In genomic region chr5:54753034-54753433, GRCh38 we compare ENCODE assay signal across 8 cellular contexts.
DNase-seq lines count a peak whose midpoint lies in the region; ATAC-seq and TF ChIP-seq lines count a peak whose summit lies in the region.

No MANE protein-coding gene starts in this region.

- no peak overlapping the region for H3K9ac ChIP-seq in MM.1S (ENCODE audit: low read length)
- H3K9ac ChIP-seq in fibroblast of lung (ENCODE audit: insufficient read depth, low read length), result no peak overlapping the region

- H3K27me3 ChIP-seq in MM.1S (replicated peaks; ENCODE audit: insufficient read depth, low read length) (no peaks in the 10 kb centered on the region), fibroblast of lung (ENCODE audit: control insufficient read depth, insufficient read depth, low read length) (no peaks in the 10 kb centered on the region), MG63 (no peaks in the 10 kb centered on the region)

- TF ChIP-seq CTCF in GM10248 (IDR thresholded peaks at IDR 0.05; ENCODE audit: control extremely low read depth, extremely low read depth, low read depth, missing control alignments) (no peak), MM.1S (IDR thresholded peaks at IDR 0.05; ENCODE audit: low read length) (no peak), fibroblast of lung (conservative IDR thresholded peaks at IDR 0.05 in 1 of 2, IDR thresholded peaks at IDR 0.05 in 1 of 2; ENCODE audit: low read depth in 1 of 2, low read length in 2 of 2) (no peak)

- H3K36me3 ChIP-seq in MM.1S (replicated peaks; ENCODE audit: insufficient read depth, low read length) (no peaks in the 10 kb centered on the region), fibroblast of lung (ENCODE audit: control insufficient read depth, insufficient read depth, low read length) (no peaks in the 10 kb centered on the region), MG63 (no peaks in the 10 kb centered on the region)

- H2AFZ ChIP-seq in MM.1S (ENCODE audit: low read length) (peak overlapping the region; percentile 53), fibroblast of lung (ENCODE audit: low read length) (peak overlapping the region; percentile 24)

- H3F3A ChIP-seq in MM.1S (ENCODE audit: insufficient read depth, low read length), result no peaks in the 10 kb centered on the region

- H3K4me2 ChIP-seq in MM.1S (ENCODE audit: low read depth, low read length) (peak overlapping the region; percentile 45), fibroblast of lung (ENCODE audit: extremely low read depth, insufficient read depth, low read length) (peak overlapping the region; percentile 17)

- peak; percentile 94 for ATAC-seq in GM21723 (IDR thresholded peaks at IDR 0.05; ENCODE audit: unreplicated experiment)

- DNase-seq in GM10248 (ENCODE audit: extremely low spot score), result peak; percentile 40
- peak; percentile 45 for DNase-seq in MM.1S
- DNase-seq in fibroblast of lung (ENCODE audit: low read depth in 2 of 2), result peak; percentile 61 to 88
- DNase-seq in stimulated activated CD4-positive, alpha-beta T cell treated with anti-CD3 and anti-CD28 coated beads, Interleukin-4, amount 100 ng/mL, for 24 hours, result no peak
- DNase-seq in MG63, result no peak
- DNase-seq in DMS79 (lab: John Stamatoyannopoulos, UW), result no peak
- DNase-seq in HK-2 (ENCODE audit: unreplicated experiment), result no peak

- POLR2A ChIA-PET in GM10248 (lab: Yijun Ruan, JAX), result no interaction called here

- H3K9me3 ChIP-seq in MM.1S (replicated peaks; ENCODE audit: insufficient read depth, low read length) (no peaks in the 10 kb centered on the region), fibroblast of lung (ENCODE audit: control insufficient read depth, insufficient read depth, low read depth, low read length) (no peaks in the 10 kb centered on the region), MG63 (no peaks in the 10 kb centered on the region)

- no peaks in the 10 kb centered on the region for H4K20me1 ChIP-seq in MM.1S (ENCODE audit: insufficient read depth, low read length)
- H4K20me1 ChIP-seq in fibroblast of lung (ENCODE audit: control insufficient read depth, extremely low read depth, insufficient read depth, low read length), result no peaks in the 10 kb centered on the region

- CTCF ChIA-PET in GM10248 (lab: Yijun Ruan, JAX), result interaction anchor here (1.4 to 2.0 kb wide), 2 partner anchors 8 to 12 kb away, joined by 3 to 5 read pairs; no protein-coding TSS in a partner anchor

- H3K4me1 ChIP-seq in MM.1S (ENCODE audit: low read length), result peaks cover 17% of the 10 kb centered on the region
- peaks cover 7% of the 10 kb centered on the region for H3K4me1 ChIP-seq in fibroblast of lung (ENCODE audit: control insufficient read depth, extremely low read depth, insufficient read depth, low read length)

- H3K9me2 ChIP-seq in MM.1S (replicated peaks; ENCODE audit: insufficient read depth, low read length), result no peaks in the 10 kb centered on the region

- H3K4me3 ChIP-seq in MM.1S (ENCODE audit: low read length), result no peak overlapping the region
- H3K4me3 ChIP-seq in fibroblast of lung (replicated peaks in 1 of 4; ENCODE audit: control extremely low read depth in 1 of 4, insufficient read depth in 1 of 4, low read depth in 3 of 4, low read length in 4 of 4), result no peak overlapping the region
- no peak overlapping the region for H3K4me3 ChIP-seq in MG63

- H3K27ac ChIP-seq in MM.1S (ENCODE audit: low read length) (peak overlapping the region; percentile 53; the same call in 1 of the 2 replicates), fibroblast of lung (ENCODE audit: insufficient read depth, low read length) (peak overlapping the region; percentile 22)

- H3K79me2 ChIP-seq in MM.1S (ENCODE audit: low read length) (no peaks in the 10 kb centered on the region), fibroblast of lung (ENCODE audit: control insufficient read depth, insufficient read depth, low read length) (no peaks in the 10 kb centered on the region)

Comparison
In these comparisons a context has a peak if more than half of its experiments do, and no peak if none do; other contexts are left out.
1. DNase-seq: peak in GM10248 (single experiment), MM.1S (single experiment) and fibroblast of lung (2 of 2); none in stimulated activated CD4-positive, alpha-beta T cell treated with anti-CD3 and anti-CD28 coated beads, Interleukin-4, amount 100 ng/mL, for 24 hours (single experiment), MG63 (single experiment), DMS79 (single experiment) and HK-2 (single experiment).